In genomic region chr7:83468251-83468739, GRCh38 we compare ENCODE assay signal across 9 cellular contexts.
DNase-seq lines count a peak whose midpoint lies in the region; TF ChIP-seq lines count a peak whose summit lies in the region.
"Had no signal": no experiment of that assay in that cellular context is flagged by ENCODE, and none has a peak within 500 bp of the region (broad histone marks: within the 10 kb centered on the region; RNA-seq: fewer than 3 reads in every experiment).

No MANE protein-coding gene starts in this region.

- H3K4me1 ChIP-seq in SJSA1 (replicated peaks): peaks cover 6% of the 10 kb centered on the region
- H3K4me1 ChIP-seq in osteoblast (ENCODE audit: insufficient read depth, low read length): peaks cover 18% of the 10 kb centered on the region
- H3K4me1 ChIP-seq in OCI-LY7 (ENCODE audit: insufficient read depth, low read length, poor library complexity, severe bottlenecking): no peaks in the 10 kb centered on the region

- CTCF ChIA-PET in OCI-LY7 (lab: Charles Lee; ENCODE audit: unreplicated experiment): no interaction called here

- peak overlapping the region; percentile 76 for H3K4me2 ChIP-seq in osteoblast (ENCODE audit: insufficient read depth, low read length)
- H3K4me2 ChIP-seq in OCI-LY7 (ENCODE audit: low read length): no peak overlapping the region

- TF ChIP-seq CTCF in fibroblast of villous mesenchyme (IDR thresholded peaks at IDR 0.05; ENCODE audit: insufficient read depth, low read depth, low read length): no peak
- TF ChIP-seq CTCF in osteoblast (IDR thresholded peaks at IDR 0.05; ENCODE audit: extremely low read depth, low read depth, low read length): no peak
- no peak for TF ChIP-seq CTCF in OCI-LY7 (conservative IDR thresholded peaks at IDR 0.05; ENCODE audit: low read length)

- POLR2A ChIA-PET in OCI-LY7 (lab: Charles Lee): interaction anchor here (1.1 to 1.5 kb wide), 2 partner anchors 12 to 29 kb away, joined by 3 to 8 read pairs; no protein-coding TSS in a partner anchor

- BruUV-seq in OCI-LY7 (replicated peaks; lab: Mats Ljungman, UMichigan): no TSS peak

- H2AFZ ChIP-seq in osteoblast (ENCODE audit: low read length) (peak overlapping the region; percentile 54), OCI-LY7 (ENCODE audit: low read length) (no peak overlapping the region)

- no peak overlapping the region for H3K4me3 ChIP-seq in SJSA1
- no peak overlapping the region for H3K4me3 ChIP-seq in fibroblast of villous mesenchyme (ENCODE audit: low read depth, low read length)
- peak overlapping the region; percentile 46 for H3K4me3 ChIP-seq in osteoblast (ENCODE audit: insufficient read depth, low read length)
- H3K4me3 ChIP-seq in OCI-LY7 (ENCODE audit: low read depth, low read length, poor library complexity, severe bottlenecking): no peak overlapping the region

- intact Hi-C loops in OCI-LY7 (cut with micrococcal nuclease; ENCODE audit: unreplicated experiment): no loop called here

- no peaks in the 10 kb centered on the region for H3K9me2 ChIP-seq in OCI-LY7 (ENCODE audit: insufficient read depth, low read length)

- H3K27ac ChIP-seq in SJSA1: peak overlapping the region; percentile 72
- H3K27ac ChIP-seq in osteoblast (ENCODE audit: low read depth, low read length): peak overlapping the region; percentile 85
- no peak overlapping the region for H3K27ac ChIP-seq in OCI-LY7 (ENCODE audit: low read depth, low read length, poor library complexity, severe bottlenecking)

- DNase-seq in NCI-H748 (lab: John Stamatoyannopoulos, UW; ENCODE audit: unreplicated experiment) (peak; percentile 41), NCI-H748 treated with DMSO at 0.1 percent for 48 hours (lab: John Stamatoyannopoulos, UW) (no peak), HCEC 1CT (peak; percentile 96), SJSA1 (ENCODE audit: low read depth in 1 of 2, low spot score in 2 of 2) (peak; percentile 95 to 96), fibroblast of villous mesenchyme (ENCODE audit: low read depth) (peak; percentile 85), osteoblast (ENCODE audit: insufficient read length, low spot score, missing footprints) (peak; percentile 68), OCI-LY7 (ENCODE audit: low spot score) (no peak)
- DNase-seq: CD4-positive, CD25-positive, alpha-beta regulatory T cell had no signal

- peak; percentile 90 for TF ChIP-seq EP300 in Ishikawa (IDR thresholded peaks at IDR 0.05; ENCODE audit: borderline replicate concordance)

- H3K27me3 ChIP-seq in SJSA1 (replicated peaks) (no peaks in the 10 kb centered on the region), osteoblast (ENCODE audit: insufficient read depth, low read length) (no peaks in the 10 kb centered on the region)

- H4K20me1 ChIP-seq in osteoblast (ENCODE audit: insufficient read depth, low read length): no peaks in the 10 kb centered on the region
- no peaks in the 10 kb centered on the region for H4K20me1 ChIP-seq in OCI-LY7 (ENCODE audit: insufficient read depth, low read length)

- H3K9me3 ChIP-seq in SJSA1 (replicated peaks) (no peaks in the 10 kb centered on the region), osteoblast (ENCODE audit: low read depth, low read length) (no peaks in the 10 kb centered on the region), OCI-LY7 (ENCODE audit: low read length) (no peaks in the 10 kb centered on the region)

- H3K79me2 ChIP-seq in osteoblast (ENCODE audit: insufficient read depth, low read length) (no peaks in the 10 kb centered on the region), OCI-LY7 (ENCODE audit: insufficient read depth, low read depth, low read length) (no peaks in the 10 kb centered on the region)

- no peaks in the 10 kb centered on the region for H3K36me3 ChIP-seq in SJSA1
- no peaks in the 10 kb centered on the region for H3K36me3 ChIP-seq in osteoblast (ENCODE audit: insufficient read depth, low read length)
- H3K36me3 ChIP-seq in OCI-LY7 (ENCODE audit: insufficient read depth, low read length): no peaks in the 10 kb centered on the region

- peak; percentile 39 for TF ChIP-seq RAD21 in Ishikawa (IDR thresholded peaks at IDR 0.05; ENCODE audit: low read depth)

TF ChIP-seq in Ishikawa, 13 proteins besides CTCF, POLR2A, EP300 and RAD21:
- TF ChIP-seq NFIC (IDR thresholded peaks at IDR 0.05) (peak; percentile 98), YY1 (IDR thresholded peaks at IDR 0.05; ENCODE audit: low read depth) (no peak), TEAD4 (IDR thresholded peaks at IDR 0.05) (peak; percentile 99), REST (IDR thresholded peaks at IDR 0.05; ENCODE audit: low read depth) (no peak), MAX (IDR thresholded peaks at IDR 0.05) (peak; percentile 72), EGR1 (IDR thresholded peaks at IDR 0.05) (no peak), CREB1 (IDR thresholded peaks at IDR 0.05; ENCODE audit: low read depth) (no peak), TCF12 (IDR thresholded peaks at IDR 0.05; ENCODE audit: low read depth) (peak; percentile 94), FOXM1 (IDR thresholded peaks at IDR 0.05; ENCODE audit: borderline replicate concordance, low read depth) (peak; percentile 82; the same call in 1 of the 2 replicates)

Comparison
In these comparisons a context has a peak if more than half of its experiments do, and no peak if none do; other contexts are left out.
1. DNase-seq: peak in NCI-H748 (single experiment), HCEC 1CT (single experiment), SJSA1 (2 of 2), fibroblast of villous mesenchyme (single experiment) and osteoblast (single experiment); none in NCI-H748 treated with DMSO at 0.1 percent for 48 hours (single experiment) and OCI-LY7 (single experiment).